19 cellular contexts compared by ENCODE assay signal in genomic region chr11:129035254-129035653, GRCh38.
A peak's percentile ranks its signal among the peaks of the same experiment; 100 is the strongest.
DNase-seq lines count a peak whose midpoint lies in the region; ATAC-seq, FAIRE-seq and TF ChIP-seq lines count a peak whose summit lies in the region.
"Had no signal": no experiment of that assay in that cellular context is flagged by ENCODE, and none has a peak within 500 bp of the region (broad histone marks: within the 10 kb centered on the region; RNA-seq: fewer than 3 reads in every experiment).

No MANE protein-coding gene starts in this region.

- in situ Hi-C loops in G401 (cut with HindIII; ENCODE audit: low sequenced_read_pairs) = no loop called here

- H3K36me3 ChIP-seq in endothelial cell of umbilical vein (ENCODE audit: control insufficient read depth in 2 of 2, extremely low read depth in 1 of 2, insufficient read depth in 2 of 2, low read length in 2 of 2) = no peaks in the 10 kb centered on the region
- peaks cover 0 to 41% (median 0%) of the 10 kb centered on the region in 3 donors for H3K36me3 ChIP-seq in esophagus squamous epithelium
- H3K36me3 ChIP-seq: BE2C had no signal

- no TSS peak for BruUV-seq in endothelial cell of umbilical vein (replicated peaks; lab: Mats Ljungman, UMichigan)

- FAIRE-seq in endothelial cell of umbilical vein (lab: Jason Lieb, UNC) (peak; percentile 15), frontal cortex (lab: Jason Lieb, UNC) (no peak)
- FAIRE-seq: GM12892, GM18507, H54 had no signal

- no peak for ATAC-seq in SK-N-SH treated with all-trans-retinoic acid at 6 μM for 48 hours
- ATAC-seq: GM23338 had no signal

- H3K9me3 ChIP-seq in endothelial cell of umbilical vein (replicated peaks; ENCODE audit: control insufficient read depth, insufficient read depth, low read length) (no peaks in the 10 kb centered on the region), esophagus squamous epithelium (peaks cover 0 to 8% (median 0%) of the 10 kb centered on the region in 3 donors)
- H3K9me3 ChIP-seq: BE2C had no signal

- no peak overlapping the region for H3K9ac ChIP-seq in endothelial cell of umbilical vein (replicated peaks; ENCODE audit: extremely low read depth, insufficient read depth, low read length)

- CTCF ChIA-PET in endothelial cell of umbilical vein (lab: Charles Lee) = interaction anchor here (0.7 to 1.3 kb wide), 3 partner anchors 11 to 264 kb away, joined by 3 to 5 read pairs (median 4); no protein-coding TSS in a partner anchor

- H3K4me2 ChIP-seq in endothelial cell of umbilical vein (ENCODE audit: insufficient read depth, low read length) = no peak overlapping the region
- H3K4me2 ChIP-seq: GM23338 had no signal

- intact Hi-C loops in endothelial cell of umbilical vein (cut with micrococcal nuclease) = no loop called here
- intact Hi-C loops in esophagus squamous epithelium (cut with DNase I) = no loop called here

- no peak overlapping the region for H2AFZ ChIP-seq in endothelial cell of umbilical vein (ENCODE audit: low read depth, low read length)
- H2AFZ ChIP-seq: GM23338 had no signal

- H3K27me3 ChIP-seq in endothelial cell of umbilical vein (ENCODE audit: control insufficient read depth in 2 of 2, insufficient read depth in 2 of 2, low read length in 2 of 2) (no peaks in the 10 kb centered on the region), esophagus squamous epithelium (no peaks in the 10 kb centered on the region)
- H3K27me3 ChIP-seq: BE2C had no signal

- no peaks in the 10 kb centered on the region for H3K79me2 ChIP-seq in endothelial cell of umbilical vein (ENCODE audit: control insufficient read depth, insufficient read depth, low read length)

- H3K4me1 ChIP-seq in endothelial cell of umbilical vein (ENCODE audit: control insufficient read depth, extremely low read depth, insufficient read depth, low read length) = no peaks in the 10 kb centered on the region
- H3K4me1 ChIP-seq in esophagus squamous epithelium = no peaks in the 10 kb centered on the region
- H3K4me1 ChIP-seq: BE2C had no signal

- WGBS in esophagus squamous epithelium, 2 donors = 85 to 100% methylated on average over 3 of the region's 3 CpGs

- no peak overlapping the region for H3K4me3 ChIP-seq in endothelial cell of umbilical vein (replicated peaks in 1 of 3; ENCODE audit: insufficient read depth in 1 of 3, low read depth in 1 of 3, low read length in 3 of 3)
- H3K4me3 ChIP-seq in esophagus squamous epithelium = no peak overlapping the region
- H3K4me3 ChIP-seq: GM23338 had no signal

- DNase-seq in G401 (ENCODE audit: low spot score) (peak; percentile 52), endothelial cell of umbilical vein (ENCODE audit: low read depth, low spot score) (no peak), superior temporal gyrus (ENCODE audit: extremely low spot score) (peak; percentile 73), frontal cortex (ENCODE audit: low spot score in 2 of 2) (no peak), esophagus squamous epithelium (lab: John Stamatoyannopoulos, UW) (no peak)
- DNase-seq: BE2C; CD4-positive, CD25-positive, alpha-beta regulatory T cell; CD8-positive, alpha-beta memory T cell; COR-L47; DMS 273 treated with DMSO at 0.1 percent for 48 hours; GDM1; HCEC 1CT had no signal

- TF ChIP-seq CTCF in endothelial cell of umbilical vein (IDR thresholded peaks at IDR 0.05; ENCODE audit: extremely low read depth in 1 of 2, insufficient read depth in 1 of 2, low read depth in 1 of 2, low read length in 2 of 2) = no peak
- TF ChIP-seq CTCF in esophagus squamous epithelium (IDR thresholded peaks at IDR 0.05) = no peak

- H3K9me1 ChIP-seq in endothelial cell of umbilical vein (replicated peaks; ENCODE audit: control insufficient read depth, extremely low read depth, insufficient read depth, low read length) = no peaks in the 10 kb centered on the region

- no peaks in the 10 kb centered on the region for H4K20me1 ChIP-seq in endothelial cell of umbilical vein (replicated peaks; ENCODE audit: control insufficient read depth, extremely low read depth, insufficient read depth, low read length)

- dilution Hi-C loops in endothelial cell of umbilical vein (cut with MboI; ENCODE audit: extremely low pct_ligation_motif_present, low sequenced_read_pairs) = no loop called here

- H3K27ac ChIP-seq in angular gyrus (ENCODE audit: low read depth, low read length) = peak overlapping the region; percentile 73
- no peak overlapping the region for H3K27ac ChIP-seq in endothelial cell of umbilical vein (ENCODE audit: insufficient read depth, low read depth, low read length)
- H3K27ac ChIP-seq in esophagus squamous epithelium = no peak overlapping the region
- H3K27ac ChIP-seq: HL-60 had no signal

- POLR2A ChIA-PET in endothelial cell of umbilical vein (lab: Charles Lee) = interaction anchor here (0.7 kb wide), 1 partner anchor 8 kb away, joined by 5 read pairs; no protein-coding TSS in a partner anchor

- no peak for TF ChIP-seq POLR2A in endothelial cell of umbilical vein (IDR thresholded peaks at IDR 0.05; ENCODE audit: low read depth, low read length)
- TF ChIP-seq POLR2A in esophagus squamous epithelium (IDR thresholded peaks at IDR 0.05) = no peak

TF ChIP-seq in endothelial cell of umbilical vein, 7 proteins besides CTCF, POLR2A, EP300 and RAD21:
- TF ChIP-seq POLR2AphosphoS5 (IDR thresholded peaks at IDR 0.05; ENCODE audit: insufficient read depth, low read depth, low read length) (no peak), JUN (IDR thresholded peaks at IDR 0.05; ENCODE audit: borderline replicate concordance, insufficient read depth, insufficient read length, low read depth) (no peak), FOS (IDR thresholded peaks at IDR 0.05; ENCODE audit: borderline replicate concordance, insufficient read depth, low read length) (no peak), EZH2 (IDR thresholded peaks at IDR 0.05; ENCODE audit: borderline replicate concordance, low read depth, low read length, severe bottlenecking) (no peak), MAX (IDR thresholded peaks at IDR 0.05; ENCODE audit: insufficient read depth, insufficient read length) (no peak), GATA2 (IDR thresholded peaks at IDR 0.05; ENCODE audit: insufficient read depth, insufficient read length, low read depth, low read length) (no peak), MYC (IDR thresholded peaks at IDR 0.05; ENCODE audit: low read depth, low read length) (no peak)

TF ChIP-seq in SK-N-SH treated with all-trans-retinoic acid at 6 μM for 48 hours, 23 proteins besides CTCF, POLR2A, EP300 and RAD21 (continues in another document):
- TF ChIP-seq CSDC2 (CRISPR knock-in tag; IDR thresholded peaks at IDR 0.05) = no peak
- no peak for TF ChIP-seq ZNF70 (CRISPR knock-in tag; IDR thresholded peaks at IDR 0.05)
- no peak for TF ChIP-seq RARB (CRISPR knock-in tag; IDR thresholded peaks at IDR 0.05)
- no peak for TF ChIP-seq SNAI2 (CRISPR knock-in tag; IDR thresholded peaks at IDR 0.05)
- TF ChIP-seq ISL1 (CRISPR knock-in tag; IDR thresholded peaks at IDR 0.05) = no peak
- TF ChIP-seq, protein P1, sequence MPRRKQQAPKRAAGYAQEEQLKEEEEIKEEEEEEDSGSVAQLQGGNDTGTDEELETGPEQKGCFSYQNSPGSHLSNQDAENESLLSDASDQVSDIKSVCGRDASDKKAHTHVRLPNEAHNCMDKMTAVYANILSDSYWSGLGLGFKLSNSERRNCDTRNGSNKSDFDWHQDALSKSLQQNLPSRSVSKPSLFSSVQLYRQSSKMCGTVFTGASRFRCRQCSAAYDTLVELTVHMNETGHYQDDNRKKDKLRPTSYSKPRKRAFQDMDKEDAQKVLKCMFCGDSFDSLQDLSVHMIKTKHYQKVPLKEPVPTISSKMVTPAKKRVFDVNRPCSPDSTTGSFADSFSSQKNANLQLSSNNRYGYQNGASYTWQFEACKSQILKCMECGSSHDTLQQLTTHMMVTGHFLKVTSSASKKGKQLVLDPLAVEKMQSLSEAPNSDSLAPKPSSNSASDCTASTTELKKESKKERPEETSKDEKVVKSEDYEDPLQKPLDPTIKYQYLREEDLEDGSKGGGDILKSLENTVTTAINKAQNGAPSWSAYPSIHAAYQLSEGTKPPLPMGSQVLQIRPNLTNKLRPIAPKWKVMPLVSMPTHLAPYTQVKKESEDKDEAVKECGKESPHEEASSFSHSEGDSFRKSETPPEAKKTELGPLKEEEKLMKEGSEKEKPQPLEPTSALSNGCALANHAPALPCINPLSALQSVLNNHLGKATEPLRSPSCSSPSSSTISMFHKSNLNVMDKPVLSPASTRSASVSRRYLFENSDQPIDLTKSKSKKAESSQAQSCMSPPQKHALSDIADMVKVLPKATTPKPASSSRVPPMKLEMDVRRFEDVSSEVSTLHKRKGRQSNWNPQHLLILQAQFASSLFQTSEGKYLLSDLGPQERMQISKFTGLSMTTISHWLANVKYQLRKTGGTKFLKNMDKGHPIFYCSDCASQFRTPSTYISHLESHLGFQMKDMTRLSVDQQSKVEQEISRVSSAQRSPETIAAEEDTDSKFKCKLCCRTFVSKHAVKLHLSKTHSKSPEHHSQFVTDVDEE (CRISPR knock-in tag; IDR thresholded peaks at IDR 0.05) = no peak
- no peak for TF ChIP-seq ZNF8 (CRISPR knock-in tag; IDR thresholded peaks at IDR 0.05)
- TF ChIP-seq ZFP3 (CRISPR knock-in tag; IDR thresholded peaks at IDR 0.05) = no peak
- no peak for TF ChIP-seq PPARA (CRISPR knock-in tag; IDR thresholded peaks at IDR 0.05; ENCODE audit: borderline replicate concordance)
- TF ChIP-seq ARNTL (CRISPR knock-in tag; IDR thresholded peaks at IDR 0.05; ENCODE audit: borderline replicate concordance, low read depth) = no peak
- no peak for TF ChIP-seq CSRNP3 (CRISPR knock-in tag; IDR thresholded peaks at IDR 0.05)
- TF ChIP-seq ZNF565 (CRISPR knock-in tag; conservative IDR thresholded peaks at IDR 0.05; ENCODE audit: low read depth) = no peak
- no peak for TF ChIP-seq ESRRG (CRISPR knock-in tag; IDR thresholded peaks at IDR 0.05)
- no peak for TF ChIP-seq ZFP30 (CRISPR knock-in tag; IDR thresholded peaks at IDR 0.05)
- no peak for TF ChIP-seq TOX (CRISPR knock-in tag; IDR thresholded peaks at IDR 0.05; ENCODE audit: borderline replicate concordance)

Comparison
In these comparisons a context has a peak if more than half of its experiments do, and no peak if none do; other contexts are left out.
1. DNase-seq: peak in G401 (single experiment) and superior temporal gyrus (single experiment); none in endothelial cell of umbilical vein (single experiment), frontal cortex (0 of 2) and esophagus squamous epithelium (single experiment).